Comparison of ENCODE assay signal across 23 cellular contexts in genomic region chr20:51668932-51669331, GRCh38.
"Had no signal": no experiment of that assay in that cellular context is flagged by ENCODE, and none has a peak within 500 bp of the region (broad histone marks: within the 10 kb centered on the region; RNA-seq: fewer than 3 reads in every experiment).

No MANE protein-coding gene starts in this region.

- H3K27me3 Mint-ChIP-seq: progenitor cell of endocrine pancreas, type B pancreatic cell had no signal

- H3K27me3 ChIP-seq: left lung, ovary, right atrium auricular region, sigmoid colon, tibial nerve, uterus had no signal

- H3K4me3 Mint-ChIP-seq: naive thymus-derived CD8-positive, alpha-beta T cell; stimulated activated memory B cell treated with anti-CD40 and anti-IgM and Interleukin-4, amounts not matched to agents 10 μg/mL and 1 μg/mL and 100 μg/mL, for 72 hours; stimulated activated naive CD8-positive, alpha-beta T cell treated with anti-CD3 and anti-CD28 coated beads, Interleukin-15, amount 100 ng/mL, for 72 hours; type B pancreatic cell had no signal

- H3K9me3 Mint-ChIP-seq: immature natural killer cell; naive thymus-derived CD8-positive, alpha-beta T cell; stimulated activated memory B cell treated with anti-CD40 and anti-IgM and Interleukin-4, amounts not matched to agents 10 μg/mL and 1 μg/mL and 100 μg/mL, for 72 hours; stimulated activated naive CD8-positive, alpha-beta T cell treated with anti-CD3 and anti-CD28 coated beads, Interleukin-15, amount 100 ng/mL, for 72 hours; type B pancreatic cell had no signal

- H3K36me3 ChIP-seq: ovary, uterus had no signal

- DNase-seq: immature natural killer cell; kidney; left colon; left lung; lower lobe of right lung; mammary epithelial cell; mesenchymal stem cell; naive thymus-derived CD8-positive, alpha-beta T cell; ovary; sigmoid colon; small intestine; stimulated activated CD4-positive, alpha-beta T cell treated with anti-CD3 and anti-CD28 coated beads, Interleukin-1b, Interleukin-23, amount 100 ng/mL, for 48 hours; stimulated activated CD4-positive, alpha-beta T cell treated with anti-CD3 and anti-CD28 coated beads, Interleukin-2, amount 100 ng/mL, for 48 hours; stimulated activated CD4-positive, alpha-beta T cell treated with anti-CD3 and anti-CD28 coated beads, Interleukin-4, amount 100 ng/mL, for 4 hours; stimulated activated CD8-positive, alpha-beta memory T cell treated with anti-CD3 and anti-CD28 coated beads, Interleukin-4, amount 100 ng/mL, for 48 hours; stimulated activated naive CD4-positive, alpha-beta T cell treated with Interleukin-2 at 50 U/mL for 16 hours; stimulated activated naive CD8-positive, alpha-beta T cell treated with anti-CD3 and anti-CD28 coated beads, Interleukin-15, amount 100 ng/mL, for 72 hours; uterus had no signal

- H3K9me3 ChIP-seq: left lung, lower lobe of right lung, ovary, right atrium auricular region, sigmoid colon, tibial nerve, uterus had no signal

- H3K4me1 ChIP-seq: left lung, lower lobe of right lung, right atrium auricular region, sigmoid colon, tibial nerve, uterus had no signal

- H3K36me3 Mint-ChIP-seq: naive thymus-derived CD8-positive, alpha-beta T cell; stimulated activated memory B cell treated with anti-CD40 and anti-IgM and Interleukin-4, amounts not matched to agents 10 μg/mL and 1 μg/mL and 100 μg/mL, for 72 hours had no signal

- H3K27ac Mint-ChIP-seq: progenitor cell of endocrine pancreas; stimulated activated memory B cell treated with anti-CD40 and anti-IgM and Interleukin-4, amounts not matched to agents 10 μg/mL and 1 μg/mL and 100 μg/mL, for 72 hours; type B pancreatic cell had no signal

- H3K4me3 ChIP-seq: left lung, lower lobe of right lung, ovary, right atrium auricular region, sigmoid colon, tibial nerve, uterus had no signal

- ATAC-seq: left colon; left lung; lower lobe of right lung; naive thymus-derived CD8-positive, alpha-beta T cell; stimulated activated memory B cell treated with anti-CD40 and anti-IgM and Interleukin-4, amounts not matched to agents 10 μg/mL and 1 μg/mL and 100 μg/mL, for 72 hours; stimulated activated naive CD8-positive, alpha-beta T cell treated with anti-CD3 and anti-CD28 coated beads, Interleukin-15, amount 100 ng/mL, for 72 hours had no signal

- H3K27ac ChIP-seq: left lung, lower lobe of right lung, ovary, right atrium auricular region, sigmoid colon, uterus had no signal
